In genomic region chr12:29782285-29782820, GRCh38 we compare ENCODE assay signal across 10 cellular contexts. TPM values are rescaled to one million over a fixed set of nuclear protein-coding genes. Genes with fewer than 3 reads are reported as not detected.
DNase-seq lines count a peak whose midpoint lies in the region; ATAC-seq and TF ChIP-seq lines count a peak whose summit lies in the region.
"Had no signal": no experiment of that assay in that cellular context is flagged by ENCODE, and none has a peak within 500 bp of the region (broad histone marks: within the 10 kb centered on the region; RNA-seq: fewer than 3 reads in every experiment).

No MANE protein-coding gene starts in this region.

- no peak for TF ChIP-seq CTCF in gastroesophageal sphincter (IDR thresholded peaks at IDR 0.05)
- no peak for TF ChIP-seq CTCF in ovary (IDR thresholded peaks at IDR 0.05)

- TF ChIP-seq POLR2A in gastroesophageal sphincter (IDR thresholded peaks at IDR 0.05) (no peak), ovary (IDR thresholded peaks at IDR 0.05) (no peak)

- peak; percentile 81 for DNase-seq in CD1c-positive myeloid dendritic cell (ENCODE audit: extremely low spot score)
- peak; percentile 94 for DNase-seq in SIG-M5 (lab: John Stamatoyannopoulos, UW)
- DNase-seq in ovary, result no peak
- DNase-seq in stimulated activated CD4-positive, alpha-beta T cell treated with anti-CD3 and anti-CD28 coated beads, Interleukin-12 subunit alpha, Interleukin-12 subunit beta, amount 100 ng/mL, for 4 hours, result no peak
- DNase-seq in cerebellar cortex (ENCODE audit: low spot score), result no peak
- DNase-seq: naive B cell had no signal

- 4 to 13% methylated on average over 13 to 16 of the region's 16 CpGs for WGBS in gastroesophageal sphincter (ENCODE audit: low coverage in 1 of 2), 2 donors
- WGBS in ovary, 3 donors, result 2 to 4% (median 3%) methylated on average over 16 of the region's 16 CpGs

- intact Hi-C loops in ovary (cut with DNase I), result loop anchor here in 3 of 4 donors (10.0 kb wide), 3 partner anchors 228 to 268 kb away; no protein-coding TSS in a partner anchor

- ATAC-seq in GM19452 (IDR thresholded peaks at IDR 0.05; ENCODE audit: unreplicated experiment), result peak; percentile 61
- ATAC-seq in HG03439 (IDR thresholded peaks at IDR 0.05; ENCODE audit: unreplicated experiment), result peak; percentile 82
- peak; percentile 68 for ATAC-seq in gastroesophageal sphincter

- H3K27me3 ChIP-seq in gastroesophageal sphincter (no peaks in the 10 kb centered on the region), ovary (no peaks in the 10 kb centered on the region)

- H3K9me3 ChIP-seq in gastroesophageal sphincter, result peaks cover 0 to 3% (median 0%) of the 10 kb centered on the region in 3 donors
- no peaks in the 10 kb centered on the region for H3K9me3 ChIP-seq in ovary

- H3K4me3 ChIP-seq in gastroesophageal sphincter, result peak overlapping the region; percentile 81 to 98
- H3K4me3 ChIP-seq in ovary, result peak overlapping the region; percentile 57

- H3K27ac ChIP-seq in gastroesophageal sphincter (peak overlapping the region; percentile 59 to 93 (median 86)), ovary (peak overlapping the region; percentile 62 to 87)

- no peak for TF ChIP-seq EP300 in gastroesophageal sphincter (IDR thresholded peaks at IDR 0.05)
- no peak for TF ChIP-seq EP300 in ovary (IDR thresholded peaks at IDR 0.05)

- H3K36me3 ChIP-seq in gastroesophageal sphincter (no peaks in the 10 kb centered on the region), ovary (no peaks in the 10 kb centered on the region)

- H3K4me1 ChIP-seq in gastroesophageal sphincter, result peaks cover 3 to 45% (median 3%) of the 10 kb centered on the region in 3 donors
- peaks cover 3% of the 10 kb centered on the region for H3K4me1 ChIP-seq in ovary (ENCODE audit: insufficient read depth)

RNA-seq across cellular contexts. Expression of gene TMTC1, which starts 1.4 kb away (rescaled TPM):
- total RNA-seq in gastroesophageal sphincter, result 100 to 1,000 TPM in 3 of 4 donors, 10 to 100 TPM in 1; 94.0 to 190 (median 117) TPM
- total RNA-seq in ovary, result 10 to 100 TPM; 15.6 to 46.3 (median 22.3) TPM
- 10 to 100 TPM in 1 of 2 donors, 1 to 10 TPM in 1; 8.1 to 21.3 TPM for polyA plus RNA-seq in ovary
- polyA plus RNA-seq: IgD-negative memory B cell had no signal

Comparison
In these comparisons a context has a peak if more than half of its experiments do, and no peak if none do; other contexts are left out.
1. DNase-seq: peak in CD1c-positive myeloid dendritic cell (single experiment) and SIG-M5 (single experiment); none in ovary (0 of 5), stimulated activated CD4-positive, alpha-beta T cell treated with anti-CD3 and anti-CD28 coated beads, Interleukin-12 subunit alpha, Interleukin-12 subunit beta, amount 100 ng/mL, for 4 hours (single experiment) and cerebellar cortex (single experiment).
2. Peak in every context shown above with its lines, with median percentiles within 50 percentile points of each other: ATAC-seq.